8 cellular contexts compared by ENCODE assay signal in the genomic region with DNA sequence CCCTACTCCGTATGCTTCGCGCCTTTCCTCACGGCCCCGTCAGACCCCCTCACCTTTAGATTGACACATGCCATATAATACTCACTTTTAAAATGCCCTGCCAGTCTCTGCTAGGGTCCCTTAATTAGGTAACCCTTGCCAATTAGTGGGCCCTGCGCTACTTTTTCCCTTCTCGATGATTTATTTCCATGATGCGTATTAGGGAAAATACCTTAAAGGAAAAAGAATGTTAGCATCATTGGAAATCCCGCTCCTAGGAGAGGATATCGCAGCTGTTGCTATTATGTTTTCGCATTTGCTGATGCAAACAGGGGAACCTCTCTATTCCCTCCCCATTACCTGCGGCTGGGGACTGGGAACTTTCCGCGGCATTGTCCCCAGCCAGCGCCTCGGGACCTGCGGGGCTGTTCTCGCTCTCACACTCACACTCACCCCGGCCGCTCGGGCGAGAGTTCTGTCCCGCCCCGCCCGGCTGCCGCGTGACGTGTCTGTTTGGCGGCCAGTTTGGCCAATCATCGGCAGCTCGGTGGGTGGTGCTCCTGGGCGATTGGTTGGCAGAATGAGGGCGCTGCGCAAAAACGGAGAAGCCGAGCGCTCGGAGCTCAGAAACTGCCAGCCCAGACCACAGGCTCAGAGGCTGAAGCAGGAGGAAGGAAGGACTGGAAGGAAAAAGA. TPM values are rescaled to one million over a fixed set of nuclear protein-coding genes. Genes with fewer than 3 reads are reported as not detected.
A peak's percentile ranks its signal among the peaks of the same experiment; 100 is the strongest.
DNase-seq lines count a peak whose midpoint lies in the region; ATAC-seq and TF ChIP-seq lines count a peak whose summit lies in the region.

A gene with protein sequence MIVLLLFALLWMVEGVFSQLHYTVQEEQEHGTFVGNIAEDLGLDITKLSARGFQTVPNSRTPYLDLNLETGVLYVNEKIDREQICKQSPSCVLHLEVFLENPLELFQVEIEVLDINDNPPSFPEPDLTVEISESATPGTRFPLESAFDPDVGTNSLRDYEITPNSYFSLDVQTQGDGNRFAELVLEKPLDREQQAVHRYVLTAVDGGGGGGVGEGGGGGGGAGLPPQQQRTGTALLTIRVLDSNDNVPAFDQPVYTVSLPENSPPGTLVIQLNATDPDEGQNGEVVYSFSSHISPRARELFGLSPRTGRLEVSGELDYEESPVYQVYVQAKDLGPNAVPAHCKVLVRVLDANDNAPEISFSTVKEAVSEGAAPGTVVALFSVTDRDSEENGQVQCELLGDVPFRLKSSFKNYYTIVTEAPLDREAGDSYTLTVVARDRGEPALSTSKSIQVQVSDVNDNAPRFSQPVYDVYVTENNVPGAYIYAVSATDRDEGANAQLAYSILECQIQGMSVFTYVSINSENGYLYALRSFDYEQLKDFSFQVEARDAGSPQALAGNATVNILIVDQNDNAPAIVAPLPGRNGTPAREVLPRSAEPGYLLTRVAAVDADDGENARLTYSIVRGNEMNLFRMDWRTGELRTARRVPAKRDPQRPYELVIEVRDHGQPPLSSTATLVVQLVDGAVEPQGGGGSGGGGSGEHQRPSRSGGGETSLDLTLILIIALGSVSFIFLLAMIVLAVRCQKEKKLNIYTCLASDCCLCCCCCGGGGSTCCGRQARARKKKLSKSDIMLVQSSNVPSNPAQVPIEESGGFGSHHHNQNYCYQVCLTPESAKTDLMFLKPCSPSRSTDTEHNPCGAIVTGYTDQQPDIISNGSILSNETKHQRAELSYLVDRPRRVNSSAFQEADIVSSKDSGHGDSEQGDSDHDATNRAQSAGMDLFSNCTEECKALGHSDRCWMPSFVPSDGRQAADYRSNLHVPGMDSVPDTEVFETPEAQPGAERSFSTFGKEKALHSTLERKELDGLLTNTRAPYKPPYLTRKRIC (plus strand): TSS at position 605 of the 674 bp plus-strand sequence. CDS start 847 bp downstream, outside the sequence.

- peaks cover 16% of the 10 kb centered on the region for H3K4me1 Mint-ChIP-seq in activated T-helper 17 cell treated with anti-CD3 and anti-CD28 coated beads, Interleukin-2, amount 50 U/mL, for 72 hours
- peaks cover 71% of the 10 kb centered on the region for H3K4me1 Mint-ChIP-seq in nephron progenitor cell

- H3K27ac ChIP-seq in gastroesophageal sphincter: peak within 1 kb of the TSS in 3 of 4 donors; percentile 7 to 69 (median 24)
- H3K27ac ChIP-seq in transverse colon: no peak within 1 kb of the TSS

- in situ Hi-C loops in transverse colon (cut with MboI; ENCODE audit: low pct_ligation_motif_present in 1 of 4, low pct_unique_long_range_greater_than_20kb in 1 of 4, low sequenced_read_pairs in 3 of 4): no loop called here

- TF ChIP-seq CTCF in gastroesophageal sphincter (IDR thresholded peaks at IDR 0.05): peak in 1 of 4 experiments; percentile 16
- TF ChIP-seq CTCF in nephron progenitor cell (IDR thresholded peaks at IDR 0.05): no peak
- TF ChIP-seq CTCF in transverse colon (IDR thresholded peaks at IDR 0.05): no peak

- H3K9me3 ChIP-seq in ES-I3 (ENCODE audit: control insufficient read depth, insufficient read depth, low read length) (no peaks in the 10 kb centered on the region), gastroesophageal sphincter (no peaks in the 10 kb centered on the region), transverse colon (no peaks in the 10 kb centered on the region)

- peaks cover 4% of the 10 kb centered on the region for H3K9me3 Mint-ChIP-seq in activated T-helper 17 cell treated with anti-CD3 and anti-CD28 coated beads, Interleukin-2, amount 50 U/mL, for 72 hours
- H3K9me3 Mint-ChIP-seq in nephron progenitor cell: no peaks in the 10 kb centered on the region

- TF ChIP-seq EP300 in gastroesophageal sphincter (IDR thresholded peaks at IDR 0.05) (no peak), transverse colon (IDR thresholded peaks at IDR 0.05; ENCODE audit: low read depth) (no peak)

- peaks cover 37% of the 10 kb centered on the region for H3K27me3 ChIP-seq in gastroesophageal sphincter
- H3K27me3 ChIP-seq in transverse colon: peaks cover 97% of the 10 kb centered on the region

- 1 to 2% methylated on average over 12 to 15 of the region's 38 CpGs for WGBS in gastroesophageal sphincter (ENCODE audit: low coverage in 1 of 2), 2 donors
- 6 to 10% methylated on average over 15 to 38 of the region's 38 CpGs for WGBS in transverse colon (ENCODE audit: low coverage in 1 of 2), 2 donors

- DNase-seq in NCI-H2171 (lab: John Stamatoyannopoulos, UW) (peak; percentile 72), nephron progenitor cell (peak; percentile 96), transverse colon (peak; percentile 73), NOMO-1 treated with DMSO at 0.1 percent for 48 hours (lab: John Stamatoyannopoulos, UW; ENCODE audit: unreplicated experiment) (no peak)

- no peak within 1 kb of the TSS for H3K27ac Mint-ChIP-seq in activated T-helper 17 cell treated with anti-CD3 and anti-CD28 coated beads, Interleukin-2, amount 50 U/mL, for 72 hours
- H3K27ac Mint-ChIP-seq in nephron progenitor cell: no peak within 1 kb of the TSS

- H3K4me3 Mint-ChIP-seq in activated T-helper 17 cell treated with anti-CD3 and anti-CD28 coated beads, Interleukin-2, amount 50 U/mL, for 72 hours: peak within 1 kb of the TSS; percentile 67
- peak within 1 kb of the TSS; percentile 82 for H3K4me3 Mint-ChIP-seq in nephron progenitor cell

- TF ChIP-seq POLR2A in gastroesophageal sphincter (IDR thresholded peaks at IDR 0.05) (peak; percentile 63 to 70), transverse colon (IDR thresholded peaks at IDR 0.05) (no peak)

- H3K27me3 Mint-ChIP-seq in activated T-helper 17 cell treated with anti-CD3 and anti-CD28 coated beads, Interleukin-2, amount 50 U/mL, for 72 hours: peaks cover 60% of the 10 kb centered on the region
- H3K27me3 Mint-ChIP-seq in nephron progenitor cell (ENCODE audit: low read depth, poor library complexity): peaks cover 85% of the 10 kb centered on the region

- H3K36me3 Mint-ChIP-seq in activated T-helper 17 cell treated with anti-CD3 and anti-CD28 coated beads, Interleukin-2, amount 50 U/mL, for 72 hours (ENCODE audit: low read depth): peaks cover 8% of the 10 kb centered on the region
- no peaks in the 10 kb centered on the region for H3K36me3 Mint-ChIP-seq in nephron progenitor cell (ENCODE audit: low read depth)

- H3K4me3 ChIP-seq in gastroesophageal sphincter (peak within 1 kb of the TSS; percentile 57 to 61), transverse colon (peak within 1 kb of the TSS; percentile 18 to 37 (median 25))

- ATAC-seq in HG02623 (IDR thresholded peaks at IDR 0.05; ENCODE audit: unreplicated experiment) (peak; percentile 52), gastroesophageal sphincter (peak; percentile 93)
- peak; percentile 59 for ATAC-seq in activated T-helper 17 cell treated with anti-CD3 and anti-CD28 coated beads, Interleukin-2, amount 50 U/mL, for 72 hours (replicated peaks)

- H3K4me1 ChIP-seq in ES-I3 (ENCODE audit: insufficient read depth, low read length) (peaks cover 2% of the 10 kb centered on the region; the same call in 1 of the 2 replicates), gastroesophageal sphincter (peaks cover 0 to 74% (median 35%) of the 10 kb centered on the region in 3 donors), transverse colon (peaks cover 0 to 59% (median 18%) of the 10 kb centered on the region in 4 donors)

- intact Hi-C loops in transverse colon (cut with DNase I; ENCODE audit: low total_unique reads): no loop called here

- H3K36me3 ChIP-seq in ES-I3 (ENCODE audit: insufficient read depth, low read length) (no peaks in the 10 kb centered on the region), gastroesophageal sphincter (no peaks in the 10 kb centered on the region), transverse colon (no peaks in the 10 kb centered on the region)

- H3K9ac ChIP-seq in ES-I3 (ENCODE audit: low read depth, low read length): peak within 1 kb of the TSS; percentile 73

RNA-seq across cellular contexts. Expression of the gene that starts here (rescaled TPM):
- total RNA-seq in activated T-helper 17 cell treated with anti-CD3 and anti-CD28 coated beads, Interleukin-2, amount 50 U/mL, for 72 hours: not detected
- total RNA-seq in gastroesophageal sphincter (10 to 100 TPM in 2 of 4 donors, under 1 TPM in 2; 0.27 to 18.1 (median 7.0) TPM), transverse colon (under 1 TPM; 0.27 to 0.60 (median 0.43) TPM)

Comparison
In these comparisons a context has a peak if more than half of its experiments do, and no peak if none do; other contexts are left out.
1. Peak in ATAC-seq in activated T-helper 17 cell treated with anti-CD3 and anti-CD28 coated beads, Interleukin-2, amount 50 U/mL, for 72 hours; RNA of the gene not detected or under 1 TPM.
2. Peak in DNase-seq and H3K4me3 ChIP-seq in transverse colon; RNA of the gene not detected or under 1 TPM.
3. H3K27ac ChIP-seq: peak in gastroesophageal sphincter (3 of 4); none in transverse colon (0 of 4).
4. Peak in every context shown above with its lines, with median percentiles within 50 percentile points of each other: ATAC-seq.